In genomic region chr4:185835814-185836213, GRCh38 we compare ENCODE assay signal across 19 cellular contexts. TPM values are rescaled to one million over a fixed set of nuclear protein-coding genes. Genes with fewer than 3 reads are reported as not detected.
"Had no signal": no experiment of that assay in that cellular context is flagged by ENCODE, and none has a peak within 500 bp of the region (broad histone marks: within the 10 kb centered on the region; RNA-seq: fewer than 3 reads in every experiment).

No MANE protein-coding gene starts in this region.

- ATAC-seq: activated CD4-positive, CD25-positive, alpha-beta regulatory T cell treated with anti-CD3 and anti-CD28 coated beads, Interleukin-2, amount 50 U/mL, for 24 hours; activated CD8-positive, alpha-beta memory T cell treated with anti-CD3 and anti-CD28 coated beads, Interleukin-2, amount 10 ng/mL, durations not matched to agents 7 days and 5 days; naive thymus-derived CD4-positive, alpha-beta T cell had no signal

- H3K36me3 Mint-ChIP-seq: activated CD8-positive, alpha-beta memory T cell treated with anti-CD3 and anti-CD28 coated beads, Interleukin-2, amount 10 ng/mL, durations not matched to agents 7 days and 5 days; activated naive CD4-positive, alpha-beta T cell treated with anti-CD3 and anti-CD28 coated beads, Interleukin-2, amount 50 U/mL, for 24 hours; immature natural killer cell; naive thymus-derived CD4-positive, alpha-beta T cell had no signal

- H3K4me3 Mint-ChIP-seq: activated CD8-positive, alpha-beta memory T cell treated with anti-CD3 and anti-CD28 coated beads, Interleukin-2, amount 10 ng/mL, durations not matched to agents 7 days and 5 days; activated naive CD4-positive, alpha-beta T cell treated with anti-CD3 and anti-CD28 coated beads, Interleukin-2, amount 50 U/mL, for 24 hours; activated T-cell treated with anti-CD3 and anti-CD28 coated beads, Interleukin-2, amount 50 U/mL, for 24 hours; endodermal cell; immature natural killer cell; naive thymus-derived CD4-positive, alpha-beta T cell; stimulated activated naive CD8-positive, alpha-beta T cell treated with anti-CD3 and anti-CD28 coated beads, Interleukin-15, Interleukin-2, amounts not matched to agents 100 ng/mL and 50 ng/mL, for 24 hours had no signal

- H3K36me3 ChIP-seq: brain microvascular endothelial cell, prostate gland had no signal

- DNase-seq: activated CD4-positive, alpha-beta T cell treated with anti-CD3 and anti-CD28 coated beads, Interleukin-2, amount 50 U/mL, for 4 hours; activated CD8-positive, alpha-beta memory T cell treated with anti-CD3 and anti-CD28 coated beads, Interleukin-2, amount 10 ng/mL, durations not matched to agents 7 days and 5 days; activated effector memory CD4-positive, alpha-beta T cell treated with Interleukin-2 at 50 U/mL for 16 hours; activated T-cell treated with anti-CD3 and anti-CD28 coated beads, Interleukin-2, amount 50 U/mL, for 24 hours; amniotic stem cell; brain microvascular endothelial cell; endodermal cell; erythroblast; immature natural killer cell; naive thymus-derived CD4-positive, alpha-beta T cell; nucleus accumbens; stimulated activated CD4-positive, alpha-beta T cell treated with anti-CD3 and anti-CD28 coated beads, Interleukin-15, amount 100 ng/mL, for 24 hours; stimulated activated CD4-positive, alpha-beta T cell treated with anti-CD3 and anti-CD28 coated beads, Interleukin-4, amount 100 ng/mL, for 24 hours; testis had no signal

- H3K4me1 Mint-ChIP-seq: activated CD8-positive, alpha-beta memory T cell treated with anti-CD3 and anti-CD28 coated beads, Interleukin-2, amount 10 ng/mL, durations not matched to agents 7 days and 5 days; activated naive CD4-positive, alpha-beta T cell treated with anti-CD3 and anti-CD28 coated beads, Interleukin-2, amount 50 U/mL, for 24 hours; immature natural killer cell; naive thymus-derived CD4-positive, alpha-beta T cell had no signal

- H3K9me3 Mint-ChIP-seq: activated naive CD4-positive, alpha-beta T cell treated with anti-CD3 and anti-CD28 coated beads, Interleukin-2, amount 50 U/mL, for 24 hours; activated T-cell treated with anti-CD3 and anti-CD28 coated beads, Interleukin-2, amount 50 U/mL, for 24 hours; endodermal cell; stimulated activated naive CD8-positive, alpha-beta T cell treated with anti-CD3 and anti-CD28 coated beads, Interleukin-15, Interleukin-2, amounts not matched to agents 100 ng/mL and 50 ng/mL, for 24 hours had no signal

- H3K9me3 ChIP-seq: prostate gland, testis had no signal

- H3K27me3 Mint-ChIP-seq: activated T-cell treated with anti-CD3 and anti-CD28 coated beads, Interleukin-2, amount 50 U/mL, for 24 hours had no signal

- H3K27ac ChIP-seq: brain microvascular endothelial cell, prostate gland, testis had no signal

- H3K27ac Mint-ChIP-seq: activated CD8-positive, alpha-beta memory T cell treated with anti-CD3 and anti-CD28 coated beads, Interleukin-2, amount 10 ng/mL, durations not matched to agents 7 days and 5 days; activated naive CD4-positive, alpha-beta T cell treated with anti-CD3 and anti-CD28 coated beads, Interleukin-2, amount 50 U/mL, for 24 hours; activated T-cell treated with anti-CD3 and anti-CD28 coated beads, Interleukin-2, amount 50 U/mL, for 24 hours; endodermal cell; immature natural killer cell; naive thymus-derived CD4-positive, alpha-beta T cell; stimulated activated naive CD8-positive, alpha-beta T cell treated with anti-CD3 and anti-CD28 coated beads, Interleukin-15, Interleukin-2, amounts not matched to agents 100 ng/mL and 50 ng/mL, for 24 hours had no signal

- H3K4me3 ChIP-seq: prostate gland, testis had no signal

- H3K27me3 ChIP-seq: brain microvascular endothelial cell, testis had no signal

RNA-seq across cellular contexts. Expression of gene SORBS2, which starts 23.8 kb away (rescaled TPM):
- total RNA-seq: activated CD8-positive, alpha-beta memory T cell treated with anti-CD3 and anti-CD28 coated beads, Interleukin-2, amount 10 ng/mL, durations not matched to agents 7 days and 5 days; T-helper 2 cell treated with Interferon-gamma antibody and Interleukin-4, amounts not matched to agents 100 ng/mL and 5 ng/mL, for 36 hours had no signal
- polyA plus RNA-seq: naive thymus-derived CD4-positive, alpha-beta T cell had no signal
